ENCODE assay signal across 8 cellular contexts in the genomic region with DNA sequence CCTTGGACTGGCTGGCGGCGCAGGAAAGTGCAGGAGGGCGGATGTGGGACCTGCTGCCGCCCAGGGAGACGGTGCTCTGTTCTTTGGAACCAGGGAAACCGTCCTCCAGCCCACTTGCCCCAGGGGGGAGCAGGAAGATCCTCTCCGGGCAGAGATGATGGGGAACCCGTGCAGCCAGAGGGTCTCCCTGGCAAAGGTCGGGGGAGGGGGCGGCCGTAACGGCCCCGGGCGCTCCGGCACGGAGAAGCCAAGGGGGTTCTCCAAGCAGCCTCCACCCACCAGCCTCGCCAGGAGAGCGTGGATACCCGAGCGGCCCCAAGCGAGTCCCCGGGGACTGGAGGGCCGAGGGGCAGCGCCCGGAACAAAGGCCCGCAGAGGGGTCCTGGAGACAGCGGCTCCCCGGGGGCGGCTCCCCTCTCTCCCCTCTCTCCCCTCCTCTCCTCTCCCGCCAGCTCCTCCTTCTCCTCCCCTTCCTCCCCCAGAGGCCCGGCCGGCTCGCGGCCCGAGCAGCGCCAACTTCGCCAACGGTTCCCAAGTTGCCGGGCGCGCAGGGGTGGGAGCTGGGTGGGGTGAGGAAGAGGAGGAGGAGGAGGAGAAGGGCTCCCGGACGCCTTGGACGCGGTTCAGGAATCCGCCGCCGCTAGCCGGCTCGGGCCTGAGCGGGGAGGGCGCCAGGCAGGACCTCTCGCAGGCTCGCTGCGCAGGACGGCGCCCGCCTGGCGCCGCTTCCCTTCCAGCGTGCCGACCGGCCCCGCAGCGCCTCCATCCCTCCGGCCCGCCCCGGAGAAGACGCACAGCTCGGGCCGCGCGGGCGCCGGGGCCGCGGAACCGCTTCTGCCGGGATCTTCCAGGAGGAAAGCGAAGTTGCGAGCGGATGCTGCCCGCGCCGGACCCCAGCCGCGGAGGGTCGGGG. TPM values are rescaled to one million over a fixed set of nuclear protein-coding genes. Genes with fewer than 3 reads are reported as not detected.
DNase-seq lines count a peak whose midpoint lies in the region; ATAC-seq and TF ChIP-seq lines count a peak whose summit lies in the region.

A gene with protein sequence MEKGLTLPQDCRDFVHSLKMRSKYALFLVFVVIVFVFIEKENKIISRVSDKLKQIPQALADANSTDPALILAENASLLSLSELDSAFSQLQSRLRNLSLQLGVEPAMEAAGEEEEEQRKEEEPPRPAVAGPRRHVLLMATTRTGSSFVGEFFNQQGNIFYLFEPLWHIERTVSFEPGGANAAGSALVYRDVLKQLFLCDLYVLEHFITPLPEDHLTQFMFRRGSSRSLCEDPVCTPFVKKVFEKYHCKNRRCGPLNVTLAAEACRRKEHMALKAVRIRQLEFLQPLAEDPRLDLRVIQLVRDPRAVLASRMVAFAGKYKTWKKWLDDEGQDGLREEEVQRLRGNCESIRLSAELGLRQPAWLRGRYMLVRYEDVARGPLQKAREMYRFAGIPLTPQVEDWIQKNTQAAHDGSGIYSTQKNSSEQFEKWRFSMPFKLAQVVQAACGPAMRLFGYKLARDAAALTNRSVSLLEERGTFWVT (plus strand): TSS at position 640 of the 913 bp plus-strand sequence. CDS start 41,448 bp downstream, outside the sequence.

- H3K79me2 ChIP-seq in GM23338 (replicated peaks; ENCODE audit: insufficient read depth): peaks cover 35% of the 10 kb centered on the region

- no peaks in the 10 kb centered on the region for H4K20me1 ChIP-seq in GM23338 (replicated peaks; ENCODE audit: insufficient read depth)

- H3K4me2 ChIP-seq in GM23338: peak within 1 kb of the TSS; percentile 100

- no peaks in the 10 kb centered on the region for H3K36me3 Mint-ChIP-seq in GM23338 (ENCODE audit: low read depth)
- H3K36me3 Mint-ChIP-seq in neural crest cell (ENCODE audit: low read depth): peaks cover 6% of the 10 kb centered on the region

- H3K4me3 ChIP-seq in GM23338: peak within 1 kb of the TSS; percentile 83
- peak within 1 kb of the TSS; percentile 67 to 88 for H3K4me3 ChIP-seq in gastroesophageal sphincter

- H3K27me3 ChIP-seq in GM23338 (ENCODE audit: insufficient read depth) (peaks cover 46% of the 10 kb centered on the region), gastroesophageal sphincter (no peaks in the 10 kb centered on the region)

- H3K27me3 Mint-ChIP-seq in GM23338 (ENCODE audit: insufficient read depth, low read depth, poor library complexity) (peaks cover 42% of the 10 kb centered on the region), neural crest cell (ENCODE audit: low read depth) (peaks cover 11% of the 10 kb centered on the region)

- no peak for TF ChIP-seq CTCF in GM23338 (conservative IDR thresholded peaks at IDR 0.05; ENCODE audit: low read depth in 2 of 2)
- TF ChIP-seq CTCF in gastroesophageal sphincter (IDR thresholded peaks at IDR 0.05): peak in 1 of 4 experiments; percentile 8
- TF ChIP-seq CTCF in neural crest cell (conservative IDR thresholded peaks at IDR 0.05): no peak

- H3F3A ChIP-seq in GM23338 (replicated peaks; ENCODE audit: low read depth): no peaks in the 10 kb centered on the region

- no peak for TF ChIP-seq EP300 in gastroesophageal sphincter (IDR thresholded peaks at IDR 0.05)

- H3K27ac Mint-ChIP-seq in GM23338 (no peak within 1 kb of the TSS), neural crest cell (ENCODE audit: unreplicated experiment) (peak within 1 kb of the TSS; percentile 94)

- no CpG with 5 or more reads among the region's 88 CpGs for WGBS in gastroesophageal sphincter (ENCODE audit: low coverage in 1 of 2), 2 donors

- ATAC-seq in GM23338: peak; percentile 80
- peak; percentile 79 for ATAC-seq in gastroesophageal sphincter
- ATAC-seq in GM18861 (IDR thresholded peaks at IDR 0.05; ENCODE audit: unreplicated experiment): no peak
- no peak for ATAC-seq in HG02571 (IDR thresholded peaks at IDR 0.05; ENCODE audit: unreplicated experiment)

- H3K9me3 ChIP-seq in gastroesophageal sphincter: no peaks in the 10 kb centered on the region

- H3K27ac ChIP-seq in GM23338 (ENCODE audit: low read depth): no peak within 1 kb of the TSS
- H3K27ac ChIP-seq in gastroesophageal sphincter: peak within 1 kb of the TSS; percentile 82 to 99 (median 98)

- H3K36me3 ChIP-seq in GM23338 (ENCODE audit: insufficient read depth): no peaks in the 10 kb centered on the region
- no peaks in the 10 kb centered on the region for H3K36me3 ChIP-seq in gastroesophageal sphincter

- peaks cover 21% of the 10 kb centered on the region for H3K4me1 Mint-ChIP-seq in GM23338
- peaks cover 39% of the 10 kb centered on the region for H3K4me1 Mint-ChIP-seq in neural crest cell

- H3K4me1 ChIP-seq in GM23338 (ENCODE audit: insufficient read depth): peaks cover 15% of the 10 kb centered on the region
- H3K4me1 ChIP-seq in gastroesophageal sphincter: peaks cover 0 to 58% (median 12%) of the 10 kb centered on the region in 3 donors

- H3K9me3 Mint-ChIP-seq in GM23338: no peaks in the 10 kb centered on the region; the same call in 2 of the 3 replicates
- H3K9me3 Mint-ChIP-seq in neural crest cell: no peaks in the 10 kb centered on the region

- H2AFZ ChIP-seq in GM23338: peak within 1 kb of the TSS; percentile 95

- no peaks in the 10 kb centered on the region for H3K9me2 ChIP-seq in GM23338 (ENCODE audit: insufficient read depth)

- TF ChIP-seq POLR2A in gastroesophageal sphincter (IDR thresholded peaks at IDR 0.05): peak; percentile 74 to 83

- DNase-seq in AG20443 (ENCODE audit: low spot score): peak; percentile 78
- DNase-seq in GM23338 (ENCODE audit: low spot score): peak; percentile 68
- DNase-seq in activated CD8-positive, alpha-beta memory T cell treated with anti-CD3 and anti-CD28 coated beads, Interleukin-2, amount 50 U/mL, for 48 hours: peak; percentile 68
- DNase-seq in neural crest cell (ENCODE audit: low read depth, low spot score): peak; percentile 32
- DNase-seq in SKM-1 treated with dmso at 0.1 percent for 144 hours (lab: John Stamatoyannopoulos, UW; ENCODE audit: unreplicated experiment): no peak

- peak within 1 kb of the TSS; percentile 91 for H3K4me3 Mint-ChIP-seq in GM23338
- peak within 1 kb of the TSS; percentile 96 for H3K4me3 Mint-ChIP-seq in neural crest cell

TF ChIP-seq in GM23338, 12 proteins besides CTCF, POLR2A, EP300 and RAD21:
- TF ChIP-seq EZH2 (IDR thresholded peaks at IDR 0.05; ENCODE audit: low read depth, unreplicated experiment) (peak; percentile 21), NANOG (IDR thresholded peaks at IDR 0.05; ENCODE audit: borderline replicate concordance) (no peak), EZH2phosphoT487 (IDR thresholded peaks at IDR 0.05; ENCODE audit: unreplicated experiment) (no peak), JUNB (IDR thresholded peaks at IDR 0.05; ENCODE audit: unreplicated experiment) (no peak), POLR2AphosphoS5 (IDR thresholded peaks at IDR 0.05; ENCODE audit: low read depth) (peak; percentile 58; the same call in 1 of the 2 replicates)

RNA-seq across cellular contexts. Expression of the gene that starts here (rescaled TPM):
- 6.8 and 8.3 TPM in 2 replicates for total RNA-seq in GM23338 (2014; rRNA removed; shearing (Covaris generic))
- polyA plus RNA-seq in GM23338 (2016; fragmentation: Nextera tagmentation; extraction: Ambion mirVana): 0.94 and 1.1 TPM in 2 replicates
- total RNA-seq in gastroesophageal sphincter (10 to 100 TPM; 31.8 to 48.0 (median 37.3) TPM), neural crest cell (24.5 and 25.8 TPM in 2 replicates)

Comparison
In these comparisons a context has a peak if more than half of its experiments do, and no peak if none do; other contexts are left out.
1. ATAC-seq: peak in GM23338 (single experiment) and gastroesophageal sphincter (single experiment); none in GM18861 (single experiment) and HG02571 (single experiment).